19 cellular contexts compared by ENCODE assay signal in genomic region chr2:1237785-1238184, GRCh38.
"Had no signal": no experiment of that assay in that cellular context is flagged by ENCODE, and none has a peak within 500 bp of the region (broad histone marks: within the 10 kb centered on the region; RNA-seq: fewer than 3 reads in every experiment).

No MANE protein-coding gene starts in this region.

- DNase-seq: effector CD4-positive, alpha-beta T cell; endodermal cell; erythroblast; foreskin melanocyte; heart left ventricle; hippocampal formation; kidney glomerular epithelial cell; mammary epithelial cell; mucosa of descending colon; naive thymus-derived CD8-positive, alpha-beta T cell; pancreas; right lobe of liver; stimulated activated CD4-positive, alpha-beta T cell treated with anti-CD3 and anti-CD28 coated beads, Interleukin-4, amount 100 ng/mL, for 1 hour; stimulated activated CD8-positive, alpha-beta memory T cell treated with anti-CD3 and anti-CD28 coated beads, Interleukin-4, amount 100 ng/mL, for 48 hours; tibial artery had no signal

- H3K27me3 ChIP-seq: pancreas, right lobe of liver, tibial artery had no signal

- H3K4me1 ChIP-seq: heart left ventricle, pancreas, prostate gland, right lobe of liver, tibial artery had no signal

- FAIRE-seq: endothelial cell of umbilical vein, pancreas had no signal

- H3K27ac ChIP-seq: coronary artery, heart left ventricle, pancreas, prostate gland, right lobe of liver, tibial artery had no signal

- ATAC-seq: heart left ventricle; left lobe of liver; mucosa of descending colon; naive thymus-derived CD8-positive, alpha-beta T cell had no signal

- H3K4me3 ChIP-seq: coronary artery, heart left ventricle, mucosa of descending colon, pancreas, prostate gland, right lobe of liver, tibial artery had no signal

- H3K9me3 ChIP-seq: heart left ventricle, mucosa of descending colon, pancreas, prostate gland, right lobe of liver, tibial artery had no signal

- H3K36me3 ChIP-seq: heart left ventricle, pancreas, prostate gland, right lobe of liver, tibial artery had no signal
